Comparison of ENCODE assay signal across 8 cellular contexts in genomic region chr4:183098080-183098722, GRCh38. TPM values are rescaled to one million over a fixed set of nuclear protein-coding genes. Genes with fewer than 3 reads are reported as not detected.
DNase-seq lines count a peak whose midpoint lies in the region; ATAC-seq, FAIRE-seq and TF ChIP-seq lines count a peak whose summit lies in the region.

No MANE protein-coding gene starts in this region.

- peak overlapping the region; percentile 86 for H3K4me3 ChIP-seq in CD8-positive, alpha-beta T cell (ENCODE audit: low read depth, low read length)
- H3K4me3 ChIP-seq in H7 (ENCODE audit: insufficient read depth, low read depth, low read length) (peak overlapping the region; percentile 80), Peyer's patch (peak overlapping the region; percentile 57 to 88 (median 70)), astrocyte (ENCODE audit: insufficient read depth, low read depth, low read length) (peak overlapping the region; percentile 82), retinal pigment epithelial cell (ENCODE audit: low read length) (peak overlapping the region; percentile 65)

- peak overlapping the region; percentile 71 for H3K4me3 Mint-ChIP-seq in CD8-positive, alpha-beta T cell
- peak overlapping the region; percentile 84 for H3K4me3 Mint-ChIP-seq in astrocyte (ENCODE audit: unreplicated experiment)

- H4K20me1 ChIP-seq in astrocyte (ENCODE audit: insufficient read depth, low read length), result peaks cover 34% of the 10 kb centered on the region

- peak; percentile 35 for ATAC-seq in CD8-positive, alpha-beta T cell

- no peaks in the 10 kb centered on the region for H3K36me3 ChIP-seq in CD8-positive, alpha-beta T cell (ENCODE audit: insufficient read depth, low read length)
- no peaks in the 10 kb centered on the region for H3K36me3 ChIP-seq in H7 (replicated peaks; ENCODE audit: control insufficient read depth, insufficient read depth, low read length)
- no peaks in the 10 kb centered on the region for H3K36me3 ChIP-seq in Peyer's patch
- no peaks in the 10 kb centered on the region for H3K36me3 ChIP-seq in astrocyte (ENCODE audit: insufficient read depth, low read length)

- H3K36me3 Mint-ChIP-seq in CD8-positive, alpha-beta T cell, result no peaks in the 10 kb centered on the region
- no peaks in the 10 kb centered on the region for H3K36me3 Mint-ChIP-seq in astrocyte (ENCODE audit: low read depth, unreplicated experiment)

- peaks cover 18% of the 10 kb centered on the region for H3K4me1 ChIP-seq in CD8-positive, alpha-beta T cell (ENCODE audit: insufficient read depth, low read length)
- H3K4me1 ChIP-seq in Peyer's patch, result peaks cover 0 to 21% (median 5%) of the 10 kb centered on the region in 4 donors
- peaks cover 10% of the 10 kb centered on the region for H3K4me1 ChIP-seq in astrocyte (ENCODE audit: insufficient read depth, low read length)

- peak overlapping the region; percentile 77 for H2AFZ ChIP-seq in astrocyte (ENCODE audit: low read depth, low read length)

- H3K27me3 ChIP-seq in CD8-positive, alpha-beta T cell (ENCODE audit: insufficient read depth, low read length), result no peaks in the 10 kb centered on the region
- H3K27me3 ChIP-seq in H7 (ENCODE audit: control insufficient read depth, insufficient read depth, low read length), result no peaks in the 10 kb centered on the region
- peaks cover 0 to 8% of the 10 kb centered on the region in 2 donors for H3K27me3 ChIP-seq in Peyer's patch
- H3K27me3 ChIP-seq in astrocyte (ENCODE audit: insufficient read depth, low read length), result no peaks in the 10 kb centered on the region

- POLR2A ChIA-PET in CD8-positive, alpha-beta T cell (lab: Charles Lee), result interaction anchor here (1.4 kb wide), 1 partner anchor 179 kb away, joined by 3 read pairs; no protein-coding TSS in a partner anchor

- peak overlapping the region; percentile 87 for H3K4me2 ChIP-seq in astrocyte (ENCODE audit: low read length)

- H3K27ac ChIP-seq in CD8-positive, alpha-beta T cell (ENCODE audit: low read depth, low read length), result no peak overlapping the region
- H3K27ac ChIP-seq in Peyer's patch, result peak overlapping the region; percentile 73 to 96 (median 86)
- peak overlapping the region; percentile 91 for H3K27ac ChIP-seq in astrocyte (ENCODE audit: low read depth, low read length)

- H3K27ac Mint-ChIP-seq in CD8-positive, alpha-beta T cell, result no peak overlapping the region
- H3K27ac Mint-ChIP-seq in astrocyte (ENCODE audit: unreplicated experiment), result peak overlapping the region; percentile 92

- intact Hi-C loops in CD8-positive, alpha-beta T cell (cut with DNase I, micrococcal nuclease), result loop anchor here in 1 of 2 experiments (2.0 kb wide), 1 partner anchor 179 kb away; no protein-coding TSS in a partner anchor

- H3K9me3 Mint-ChIP-seq in CD8-positive, alpha-beta T cell, result no peaks in the 10 kb centered on the region
- no peaks in the 10 kb centered on the region for H3K9me3 Mint-ChIP-seq in astrocyte (ENCODE audit: unreplicated experiment)

- no peak for FAIRE-seq in astrocyte (lab: Jason Lieb, UNC)

- peaks cover 34% of the 10 kb centered on the region for H3K27me3 Mint-ChIP-seq in CD8-positive, alpha-beta T cell (ENCODE audit: low read depth)
- H3K27me3 Mint-ChIP-seq in astrocyte (ENCODE audit: low read depth, unreplicated experiment), result no peaks in the 10 kb centered on the region

- peak in 5 of 7 experiments; percentile 1 to 52 (median 8) for DNase-seq in CD8-positive, alpha-beta T cell
- peak; percentile 83 for DNase-seq in H7
- peak in 2 of 3 donors; percentile 50 to 62 for DNase-seq in Peyer's patch
- no peak for DNase-seq in astrocyte (ENCODE audit: low read depth)
- DNase-seq in hepatic stellate cell (ENCODE audit: low spot score), result peak; percentile 80
- DNase-seq in retinal pigment epithelial cell (ENCODE audit: low read depth), result no peak
- DNase-seq in retina, result no peak
- DNase-seq in NCI-H128 (lab: John Stamatoyannopoulos, UW; ENCODE audit: unreplicated experiment), result no peak

- H3K9ac ChIP-seq in astrocyte (ENCODE audit: low read length), result peak overlapping the region; percentile 93

- no peak for TF ChIP-seq CTCF in CD8-positive, alpha-beta T cell (IDR thresholded peaks at IDR 0.05)
- TF ChIP-seq CTCF in Peyer's patch (IDR thresholded peaks at IDR 0.05), result no peak
- TF ChIP-seq CTCF in astrocyte (IDR thresholded peaks at IDR 0.05; ENCODE audit: insufficient read depth, low read depth, low read length), result no peak
- TF ChIP-seq CTCF in retinal pigment epithelial cell (conservative IDR thresholded peaks at IDR 0.05; ENCODE audit: low read depth, low read length), result no peak

- H3K9me3 ChIP-seq in CD8-positive, alpha-beta T cell (ENCODE audit: low read length), result no peaks in the 10 kb centered on the region
- H3K9me3 ChIP-seq in Peyer's patch (no peaks in the 10 kb centered on the region), astrocyte (ENCODE audit: insufficient read depth, low read depth, low read length) (no peaks in the 10 kb centered on the region)

- no peak for TF ChIP-seq POLR2A in Peyer's patch (IDR thresholded peaks at IDR 0.05)

- H3K4me1 Mint-ChIP-seq in CD8-positive, alpha-beta T cell (ENCODE audit: low read depth), result peaks cover 10% of the 10 kb centered on the region
- peaks cover 16% of the 10 kb centered on the region for H3K4me1 Mint-ChIP-seq in astrocyte (ENCODE audit: low read depth, unreplicated experiment)

- CTCF ChIA-PET in CD8-positive, alpha-beta T cell (lab: Charles Lee), result interaction anchor here (2.0 to 3.0 kb wide), 2 partner anchors 25 to 164 kb away, joined by 5 to 15 read pairs; no protein-coding TSS in a partner anchor

- H3K79me2 ChIP-seq in astrocyte (ENCODE audit: insufficient read depth, low read length), result peaks cover 40% of the 10 kb centered on the region

RNA-seq across cellular contexts. Expression of gene WWC2, which starts 0.9 kb away (rescaled TPM):
- total RNA-seq in CD8-positive, alpha-beta T cell, result 1 to 10 TPM in 1 of 2 experiments, under 1 TPM in 1; 0.73 to 1.8 TPM
- 28.7 and 44.5 TPM in 2 replicates for total RNA-seq in H7 (2014; rRNA removed; shearing (Covaris generic))
- total RNA-seq in Peyer's patch (10 to 100 TPM in 1 of 4 donors, 1 to 10 TPM in 3; 4.6 to 40.4 (median 9.5) TPM), astrocyte (51.6 and 62.6 TPM in 2 replicates)

Comparison
In these comparisons a context has a peak if more than half of its experiments do, and no peak if none do; other contexts are left out.
1. DNase-seq: peak in CD8-positive, alpha-beta T cell (5 of 7), H7 (single experiment), Peyer's patch (2 of 3) and hepatic stellate cell (single experiment); none in astrocyte (single experiment), retinal pigment epithelial cell (single experiment), retina (single experiment) and NCI-H128 (single experiment).
2. Peak in every context shown above with its lines, with median percentiles within 50 percentile points of each other: H3K4me3 ChIP-seq.